In the genomic region with DNA sequence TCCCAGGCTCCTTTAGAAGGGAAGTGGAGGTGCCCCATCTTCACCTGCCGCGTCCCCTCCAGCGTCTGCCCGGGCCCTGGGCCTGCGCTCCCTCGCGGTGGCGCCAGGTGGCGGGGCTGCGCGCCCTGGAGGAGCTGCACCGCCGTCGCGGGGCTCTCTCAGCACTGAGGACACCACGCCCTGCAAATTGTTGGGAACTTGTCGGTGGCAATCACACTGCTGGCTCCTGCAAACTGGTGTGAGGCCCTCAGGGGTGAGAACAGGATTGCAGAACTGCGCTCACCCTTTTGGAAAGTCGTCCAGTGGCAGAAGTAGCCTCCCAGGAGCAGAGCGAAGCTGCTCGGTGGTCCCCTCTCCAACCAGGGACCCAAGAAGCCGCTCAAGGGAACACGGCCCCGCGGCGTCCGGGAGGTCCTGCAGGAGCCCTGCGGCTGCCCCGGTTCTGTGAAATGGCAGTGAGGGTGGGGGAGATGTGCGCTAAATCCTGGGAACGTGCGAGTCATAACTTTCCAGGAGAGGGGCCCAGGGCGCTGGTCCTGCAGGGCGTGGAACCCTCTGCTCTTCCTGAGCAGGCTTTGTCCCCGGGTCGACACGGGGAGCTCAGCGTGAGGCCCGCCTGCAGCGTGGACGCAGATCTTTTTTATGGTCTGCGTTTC, we compare ENCODE assay signal across 8 cellular contexts. TPM values are rescaled to one million over a fixed set of nuclear protein-coding genes. Genes with fewer than 3 reads are reported as not detected.
DNase-seq lines count a peak whose midpoint lies in the region; ATAC-seq, FAIRE-seq and TF ChIP-seq lines count a peak whose summit lies in the region.

No MANE protein-coding gene starts in this region.

- H3K9me1 ChIP-seq in endothelial cell of umbilical vein (replicated peaks; ENCODE audit: control insufficient read depth, extremely low read depth, insufficient read depth, low read length): no peaks in the 10 kb centered on the region

- TF ChIP-seq CTCF in endothelial cell of umbilical vein (IDR thresholded peaks at IDR 0.05; ENCODE audit: extremely low read depth in 1 of 2, insufficient read depth in 1 of 2, low read depth in 1 of 2, low read length in 2 of 2) (peak; percentile 90 to 94), mesothelial cell of epicardium (IDR thresholded peaks at IDR 0.05; ENCODE audit: unreplicated experiment) (peak; percentile 76)

- H3K79me2 ChIP-seq in endothelial cell of umbilical vein (ENCODE audit: control insufficient read depth, insufficient read depth, low read length): peaks cover 10% of the 10 kb centered on the region

- H3K4me1 ChIP-seq in endothelial cell of umbilical vein (ENCODE audit: control insufficient read depth, extremely low read depth, insufficient read depth, low read length): peaks cover 14% of the 10 kb centered on the region

- CTCF ChIA-PET in endothelial cell of umbilical vein (lab: Charles Lee): interaction anchor here (0.6 to 9.2 kb wide), 41 partner anchors 10 to 724 kb away, joined by 3 to 371 read pairs (median 7); a partner anchor contains a TSS

- H3K36me3 ChIP-seq in endothelial cell of umbilical vein (ENCODE audit: control insufficient read depth in 2 of 2, extremely low read depth in 1 of 2, insufficient read depth in 2 of 2, low read length in 2 of 2): no peaks in the 10 kb centered on the region

- peak overlapping the region; percentile 71 for H3K9ac ChIP-seq in endothelial cell of umbilical vein (replicated peaks; ENCODE audit: extremely low read depth, insufficient read depth, low read length)

- intact Hi-C loops in endothelial cell of umbilical vein (cut with micrococcal nuclease): loop anchor here (1.0 kb wide), 7 partner anchors 16 to 340 kb away; no protein-coding TSS in a partner anchor

- H3K4me3 Mint-ChIP-seq in mesothelial cell of epicardium: peak overlapping the region; percentile 64

- DNase-seq in AG08396 (ENCODE audit: low spot score) (peak; percentile 93), NCI-H526 treated with DMSO at 0.1 percent for 48 hours (lab: John Stamatoyannopoulos, UW) (peak; percentile 51), endothelial cell of umbilical vein (ENCODE audit: low read depth, low spot score) (peak; percentile 78), mesothelial cell of epicardium (ENCODE audit: low spot score in 2 of 2, unreplicated experiment in 2 of 2) (peak; percentile 56 to 84)
- peak; percentile 88 for DNase-seq in activated CD8-positive, alpha-beta memory T cell treated with anti-CD3 and anti-CD28 coated beads for 24 hours
- peak; percentile 10 to 24 for DNase-seq in stimulated activated CD8-positive, alpha-beta memory T cell treated with anti-CD3 and anti-CD28 coated beads, Interleukin-2, amount 100 ng/mL, for 1 hour (ENCODE audit: low read depth in 2 of 2)

- peak overlapping the region; percentile 50 to 60 (median 58) for H3K4me3 ChIP-seq in endothelial cell of umbilical vein (replicated peaks in 1 of 3; ENCODE audit: insufficient read depth in 1 of 3, low read depth in 1 of 3, low read length in 3 of 3)

- H3K27ac Mint-ChIP-seq in mesothelial cell of epicardium: no peak overlapping the region

- peak overlapping the region; percentile 44 for H3K27ac ChIP-seq in endothelial cell of umbilical vein (ENCODE audit: insufficient read depth, low read depth, low read length)

- POLR2A ChIA-PET in endothelial cell of umbilical vein (lab: Charles Lee): interaction anchor here (0.7 to 1.8 kb wide), 4 partner anchors 16 to 316 kb away, joined by 3 to 7 read pairs (median 4); a partner anchor contains a TSS

- peaks cover 84% of the 10 kb centered on the region for H3K27me3 Mint-ChIP-seq in mesothelial cell of epicardium (ENCODE audit: low read depth)

- dilution Hi-C loops in endothelial cell of umbilical vein (cut with MboI; ENCODE audit: extremely low pct_ligation_motif_present, low sequenced_read_pairs): no loop called here

- ATAC-seq in GM18520 (IDR thresholded peaks at IDR 0.05; ENCODE audit: unreplicated experiment): peak; percentile 45
- peak; percentile 59 for ATAC-seq in HG03045 (IDR thresholded peaks at IDR 0.05; ENCODE audit: unreplicated experiment)

- H3K36me3 Mint-ChIP-seq in mesothelial cell of epicardium: no peaks in the 10 kb centered on the region

- peaks cover 4% of the 10 kb centered on the region for H3K9me3 Mint-ChIP-seq in mesothelial cell of epicardium

- BruUV-seq in endothelial cell of umbilical vein (replicated peaks; lab: Mats Ljungman, UMichigan): TSS peak; percentile 29

- TF ChIP-seq POLR2A in endothelial cell of umbilical vein (IDR thresholded peaks at IDR 0.05; ENCODE audit: low read depth, low read length): no peak

- peak; percentile 88 for FAIRE-seq in endothelial cell of umbilical vein (lab: Jason Lieb, UNC)

- H3K4me2 ChIP-seq in endothelial cell of umbilical vein (ENCODE audit: insufficient read depth, low read length): peak overlapping the region; percentile 79

- H3K4me1 Mint-ChIP-seq in mesothelial cell of epicardium: peaks cover 4% of the 10 kb centered on the region

- no peaks in the 10 kb centered on the region for H3K27me3 ChIP-seq in endothelial cell of umbilical vein (ENCODE audit: control insufficient read depth in 2 of 2, insufficient read depth in 2 of 2, low read length in 2 of 2)

- H3K9me3 ChIP-seq in endothelial cell of umbilical vein (replicated peaks; ENCODE audit: control insufficient read depth, insufficient read depth, low read length): no peaks in the 10 kb centered on the region

- H4K20me1 ChIP-seq in endothelial cell of umbilical vein (replicated peaks; ENCODE audit: control insufficient read depth, extremely low read depth, insufficient read depth, low read length): no peaks in the 10 kb centered on the region

- peak overlapping the region; percentile 88 for H2AFZ ChIP-seq in endothelial cell of umbilical vein (ENCODE audit: low read depth, low read length)

TF ChIP-seq in endothelial cell of umbilical vein, 7 proteins besides CTCF, POLR2A, EP300 and RAD21:
- TF ChIP-seq FOS (IDR thresholded peaks at IDR 0.05; ENCODE audit: borderline replicate concordance, insufficient read depth, low read length): no peak
- TF ChIP-seq MYC (IDR thresholded peaks at IDR 0.05; ENCODE audit: low read depth, low read length): no peak
- TF ChIP-seq EZH2 (IDR thresholded peaks at IDR 0.05; ENCODE audit: borderline replicate concordance, low read depth, low read length, severe bottlenecking): no peak
- TF ChIP-seq POLR2AphosphoS5 (IDR thresholded peaks at IDR 0.05; ENCODE audit: insufficient read depth, low read depth, low read length): peak; percentile 43
- TF ChIP-seq, protein P1, sequence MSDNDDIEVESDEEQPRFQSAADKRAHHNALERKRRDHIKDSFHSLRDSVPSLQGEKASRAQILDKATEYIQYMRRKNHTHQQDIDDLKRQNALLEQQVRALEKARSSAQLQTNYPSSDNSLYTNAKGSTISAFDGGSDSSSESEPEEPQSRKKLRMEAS (IDR thresholded peaks at IDR 0.05; ENCODE audit: insufficient read depth, insufficient read length): no peak
- TF ChIP-seq GATA2 (IDR thresholded peaks at IDR 0.05; ENCODE audit: insufficient read depth, insufficient read length, low read depth, low read length): no peak
- no peak for TF ChIP-seq JUN (IDR thresholded peaks at IDR 0.05; ENCODE audit: borderline replicate concordance, insufficient read depth, insufficient read length, low read depth)

RNA-seq across cellular contexts. Expression of a gene that starts 1.0 kb away (rescaled TPM):
- total RNA-seq in endothelial cell of umbilical vein (18.4 and 22.1 TPM in 2 replicates), mesothelial cell of epicardium (1.4 to 2.3 TPM (median 2.0 TPM) in 3 replicates)
- polyA plus RNA-seq in endothelial cell of umbilical vein: 11.0 and 12.9 TPM in 2 replicates
- polyA plus RNA-seq in endothelial cell of umbilical vein (2011; cell fraction: cytosol; rRNA removed): 8.9 and 10.9 TPM in 2 replicates
- 46.2 and 47.0 TPM in 2 replicates for polyA plus RNA-seq in endothelial cell of umbilical vein (2011; cell fraction: nucleus; rRNA removed)
- polyA plus RNA-seq in endothelial cell of umbilical vein (2012): 16.4 and 17.2 TPM in 2 replicates
- polyA minus RNA-seq in endothelial cell of umbilical vein: 19.0 and 21.4 TPM in 2 replicates
- 11.1 TPM for polyA minus RNA-seq in endothelial cell of umbilical vein (2011; cell fraction: cytosol; rRNA and poly(A)+ RNA removed)
- polyA minus RNA-seq in endothelial cell of umbilical vein (2011; cell fraction: nucleus; rRNA and poly(A)+ RNA removed): 26.4 and 39.6 TPM in 2 replicates

RNA-seq across cellular contexts. Expression of a gene that starts 38.5 kb away (rescaled TPM):
- 5.8 TPM in 2 replicates for total RNA-seq in endothelial cell of umbilical vein
- polyA plus RNA-seq in endothelial cell of umbilical vein: 2.1 and 2.8 TPM in 2 replicates
- 2.5 and 2.7 TPM in 2 replicates for polyA plus RNA-seq in endothelial cell of umbilical vein (2011; cell fraction: cytosol; rRNA removed)
- polyA plus RNA-seq in endothelial cell of umbilical vein (2011; cell fraction: nucleus; rRNA removed): 3.3 and 3.9 TPM in 2 replicates
- polyA plus RNA-seq in endothelial cell of umbilical vein (2012): 10.2 and 19.4 TPM in 2 replicates
- polyA minus RNA-seq in endothelial cell of umbilical vein: 2.0 and 2.9 TPM in 2 replicates
- 2.3 TPM for polyA minus RNA-seq in endothelial cell of umbilical vein (2011; cell fraction: cytosol; rRNA and poly(A)+ RNA removed)
- polyA minus RNA-seq in endothelial cell of umbilical vein (2011; cell fraction: nucleus; rRNA and poly(A)+ RNA removed): 2.2 and 3.1 TPM in 2 replicates
- not detected in 3 replicates for total RNA-seq in mesothelial cell of epicardium

Comparison
In these comparisons a context has a peak if more than half of its experiments do, and no peak if none do; other contexts are left out.
1. Peak in every context shown above with its lines: DNase-seq, ATAC-seq, H3K4me3 ChIP-seq and H3K27ac ChIP-seq.
2. DNase-seq: peak in every context shown above with its lines; median percentile 93 in AG08396; 88 in activated CD8-positive, alpha-beta memory T cell treated with anti-CD3 and anti-CD28 coated beads for 24 hours; 78 in endothelial cell of umbilical vein; 70 in mesothelial cell of epicardium; 51 in NCI-H526 treated with DMSO at 0.1 percent for 48 hours; 17 in stimulated activated CD8-positive, alpha-beta memory T cell treated with anti-CD3 and anti-CD28 coated beads, Interleukin-2, amount 100 ng/mL, for 1 hour.